ENCODE assay signal across 14 cellular contexts in the genomic region with DNA sequence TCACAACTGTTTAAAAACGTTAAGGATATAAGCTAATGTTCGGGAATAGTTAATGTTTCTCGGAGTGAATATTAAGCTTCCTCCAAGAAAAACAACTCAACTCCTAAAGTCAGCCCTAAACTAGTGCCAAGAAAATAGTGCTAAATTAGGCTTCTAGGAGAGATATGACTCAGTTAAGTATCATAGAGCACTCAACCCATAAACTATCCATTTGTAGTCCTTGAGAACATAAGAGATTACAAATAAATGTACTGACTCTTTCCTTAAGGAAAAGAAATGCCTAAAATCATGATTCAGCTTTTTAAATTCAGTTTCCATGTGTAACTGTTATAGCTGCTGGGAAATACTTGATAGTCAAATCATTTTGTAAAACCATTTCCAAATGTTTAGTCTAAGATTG.
A peak's percentile ranks its signal among the peaks of the same experiment; 100 is the strongest.
DNase-seq lines count a peak whose midpoint lies in the region; ATAC-seq, FAIRE-seq and TF ChIP-seq lines count a peak whose summit lies in the region.
"Had no signal": no experiment of that assay in that cellular context is flagged by ENCODE, and none has a peak within 500 bp of the region (broad histone marks: within the 10 kb centered on the region; RNA-seq: fewer than 3 reads in every experiment).

No MANE protein-coding gene starts in this region.

- peak overlapping the region in 1 of 2 experiments; percentile 1; a peak in 1 of 4 replicates for H3K4me3 ChIP-seq in Panc1 (ENCODE audit: low read depth in 2 of 2, low read length in 2 of 2)
- H3K4me3 ChIP-seq in epithelial cell of esophagus (ENCODE audit: low read length), result no peak overlapping the region
- no peak overlapping the region for H3K4me3 ChIP-seq in gastroesophageal sphincter
- H3K4me3 ChIP-seq: ovary had no signal

- peak; percentile 52 for DNase-seq in AG20443 (ENCODE audit: low spot score)
- no peak for DNase-seq in Panc1 (ENCODE audit: low read depth, low spot score)
- peak; percentile 65 for DNase-seq in epithelial cell of esophagus (ENCODE audit: low read depth)
- peak; percentile 47 for DNase-seq in myocyte (ENCODE audit: low read depth)
- no peak for DNase-seq in D721Med (ENCODE audit: insufficient read length, low spot score)
- DNase-seq in T-helper 2 cell, result no peak
- DNase-seq: activated CD8-positive, alpha-beta memory T cell treated with anti-CD3 and anti-CD28 coated beads, Interleukin-2, amount 50 U/mL, for 4 hours; COR-L47; NCI-H2171; ovary; stimulated activated naive CD4-positive, alpha-beta T cell treated with Interleukin-2 at 50 U/mL for 16 hours had no signal

- 14 to 32% methylated on average over 3 of the region's 3 CpGs for WGBS in gastroesophageal sphincter (ENCODE audit: low coverage in 1 of 2), 2 donors

- peak overlapping the region; percentile 85 for H3K27ac ChIP-seq in Panc1 (ENCODE audit: low read length)
- H3K27ac ChIP-seq in gastroesophageal sphincter, result no peak overlapping the region

- no peaks in the 10 kb centered on the region for H3K9me3 ChIP-seq in Panc1 (ENCODE audit: control insufficient read depth, insufficient read depth, low read depth, low read length)
- H3K9me3 ChIP-seq in gastroesophageal sphincter, result no peaks in the 10 kb centered on the region
- H3K9me3 ChIP-seq: ovary had no signal

- peaks cover 77% of the 10 kb centered on the region for H3K4me1 ChIP-seq in Panc1 (ENCODE audit: control insufficient read depth, insufficient read depth, low read length)
- peaks cover 0 to 4% (median 0%) of the 10 kb centered on the region in 3 donors for H3K4me1 ChIP-seq in gastroesophageal sphincter

- H3K27me3 ChIP-seq in Panc1 (ENCODE audit: control insufficient read depth, insufficient read depth, low read length) (no peaks in the 10 kb centered on the region), gastroesophageal sphincter (no peaks in the 10 kb centered on the region)
- H3K27me3 ChIP-seq: ovary had no signal

- intact Hi-C loops in Panc1 (cut with micrococcal nuclease; ENCODE audit: unreplicated experiment), result no loop called here

- H3K36me3 ChIP-seq in Panc1 (ENCODE audit: control insufficient read depth, insufficient read depth, low read length), result no peaks in the 10 kb centered on the region; the same call in 1 of the 2 replicates
- H3K36me3 ChIP-seq in gastroesophageal sphincter, result no peaks in the 10 kb centered on the region
- H3K36me3 ChIP-seq: ovary had no signal

- CTCF ChIA-PET in Panc1 (lab: Charles Lee), result interaction anchor here (0.6 kb wide), 1 partner anchor 72 kb away, joined by 5 read pairs; no protein-coding TSS in a partner anchor

- no TSS peak for BruUV-seq in Panc1 (replicated peaks; lab: Mats Ljungman, UMichigan)

- no peak for FAIRE-seq in D721Med (lab: Jason Lieb, UNC)
- FAIRE-seq: GM12891 had no signal

- no peak for TF ChIP-seq EP300 in gastroesophageal sphincter (IDR thresholded peaks at IDR 0.05)

- in situ Hi-C loops in Panc1 (cut with HindIII; ENCODE audit: low pct_unique_long_range_greater_than_20kb, low sequenced_read_pairs), result no loop called here

- no peak for TF ChIP-seq POLR2A in gastroesophageal sphincter (IDR thresholded peaks at IDR 0.05)

- no peak for TF ChIP-seq CTCF in Panc1 (IDR thresholded peaks at IDR 0.05)
- TF ChIP-seq CTCF in epithelial cell of esophagus (IDR thresholded peaks at IDR 0.05; ENCODE audit: insufficient read depth, low read depth, low read length, missing control alignments), result no peak
- TF ChIP-seq CTCF in D721Med (IDR thresholded peaks at IDR 0.05; ENCODE audit: insufficient read depth, missing control alignments), result no peak
- no peak for TF ChIP-seq CTCF in gastroesophageal sphincter (IDR thresholded peaks at IDR 0.05)

- peak; percentile 31; the same call in 1 of the 2 replicates for ATAC-seq in Panc1
- no peak for ATAC-seq in GM21526 (IDR thresholded peaks at IDR 0.05; ENCODE audit: low FRiP score, unreplicated experiment)
- ATAC-seq in gastroesophageal sphincter, result no peak

- POLR2A ChIA-PET in Panc1 (lab: Charles Lee), result interaction anchor here (0.6 kb wide), 1 partner anchor 37 kb away, joined by 3 read pairs; no protein-coding TSS in a partner anchor

Comparison
In these comparisons a context has a peak if more than half of its experiments do, and no peak if none do; other contexts are left out.
1. DNase-seq: peak in AG20443 (single experiment), epithelial cell of esophagus (single experiment) and myocyte (single experiment); none in Panc1 (single experiment), D721Med (single experiment) and T-helper 2 cell (0 of 5).